ENCODE assay signal across 8 cellular contexts in genomic region chr22:24629069-24629468, GRCh38. TPM values are rescaled to one million over a fixed set of nuclear protein-coding genes. Genes with fewer than 3 reads are reported as not detected.
DNase-seq lines count a peak whose midpoint lies in the region; ATAC-seq and TF ChIP-seq lines count a peak whose summit lies in the region.
"Not testable (repeated sequence)": the region's sequence is repeated elsewhere in the genome, so short reads cannot be mapped to it uniquely, and the experiment has no call there.

No MANE protein-coding gene starts in this region.

- H3K27me3 Mint-ChIP-seq in activated CD8-positive, alpha-beta T cell treated with anti-CD3 and anti-CD28 coated beads for 36 hours: not testable (repeated sequence)

- H3K36me3 Mint-ChIP-seq in activated CD8-positive, alpha-beta T cell treated with anti-CD3 and anti-CD28 coated beads for 36 hours (ENCODE audit: low read depth): not testable (repeated sequence)

- not testable (repeated sequence) for H3K9ac ChIP-seq in OCI-LY3 (ENCODE audit: low read length)

- ATAC-seq in activated CD8-positive, alpha-beta T cell treated with anti-CD3 and anti-CD28 coated beads for 36 hours; right cardiac atrium: not testable (repeated sequence)

- DNase-seq in DMS53 (lab: John Stamatoyannopoulos, UW) (peak; percentile 13), HL-60 (ENCODE audit: low read depth in 1 of 2, low spot score in 1 of 2) (peak in 1 of 2 experiments; percentile 15), dorsolateral prefrontal cortex (peak in 1 of 10 donors; percentile 46), right cardiac atrium (peak in 2 of 3 donors; percentile 36 to 70), posterior vena cava (ENCODE audit: low spot score) (peak; percentile 70)
- DNase-seq in activated CD8-positive, alpha-beta T cell treated with anti-CD3 and anti-CD28 coated beads for 36 hours: peak; percentile 27
- not testable (repeated sequence) for DNase-seq in vagina (ENCODE audit: extremely low spot score in 2 of 2)

- H3K79me2 ChIP-seq in OCI-LY3 (ENCODE audit: low read length): not testable (repeated sequence)

- not testable (repeated sequence) for H3K4me3 Mint-ChIP-seq in activated CD8-positive, alpha-beta T cell treated with anti-CD3 and anti-CD28 coated beads for 36 hours

- H3K27ac Mint-ChIP-seq in activated CD8-positive, alpha-beta T cell treated with anti-CD3 and anti-CD28 coated beads for 36 hours: not testable (repeated sequence)

- not testable (repeated sequence) for H3K36me3 ChIP-seq in OCI-LY3 (replicated peaks; ENCODE audit: low read depth, low read length); vagina

- H3K9me3 Mint-ChIP-seq in activated CD8-positive, alpha-beta T cell treated with anti-CD3 and anti-CD28 coated beads for 36 hours: not testable (repeated sequence)

- H4K20me1 ChIP-seq in OCI-LY3 (ENCODE audit: insufficient read depth, low read length): not testable (repeated sequence)

- not testable (repeated sequence) for H3K4me1 Mint-ChIP-seq in activated CD8-positive, alpha-beta T cell treated with anti-CD3 and anti-CD28 coated beads for 36 hours (ENCODE audit: low read depth)

- 49% methylated on average over 9 of the region's 11 CpGs for WGBS in right cardiac atrium

- H3K27ac ChIP-seq in HL-60 (replicated peaks); OCI-LY3 (ENCODE audit: low read length); dorsolateral prefrontal cortex; right cardiac atrium (ENCODE audit: low read length); vagina: not testable (repeated sequence)

- POLR2A ChIA-PET in activated CD8-positive, alpha-beta T cell treated with anti-CD3 and anti-CD28 coated beads for 36 hours (lab: Charles Lee): not testable (repeated sequence)

- intact Hi-C loops in activated CD8-positive, alpha-beta T cell treated with anti-CD3 and anti-CD28 coated beads for 36 hours (cut with micrococcal nuclease); dorsolateral prefrontal cortex (cut with DNase I); right cardiac atrium (cut with DNase I); posterior vena cava (cut with DNase I); vagina (cut with DNase I): not testable (repeated sequence)

- not testable (repeated sequence) for H3K4me3 ChIP-seq in HL-60 (replicated peaks; ENCODE audit: insufficient read depth, low read length); OCI-LY3 (ENCODE audit: low read length); dorsolateral prefrontal cortex; right cardiac atrium (ENCODE audit: low read length); vagina

- not testable (repeated sequence) for H3K4me1 ChIP-seq in OCI-LY3 (ENCODE audit: low read length); right cardiac atrium (ENCODE audit: control insufficient read depth, insufficient read depth, low read length)
- peaks cover 14% of the 10 kb centered on the region for H3K4me1 ChIP-seq in vagina

- H3K27me3 ChIP-seq in HL-60 (ENCODE audit: insufficient read depth, poor library complexity, severe bottlenecking); OCI-LY3 (ENCODE audit: low read depth, low read length); dorsolateral prefrontal cortex; right cardiac atrium (ENCODE audit: control insufficient read depth, insufficient read depth); vagina: not testable (repeated sequence)

- CTCF ChIA-PET in activated CD8-positive, alpha-beta T cell treated with anti-CD3 and anti-CD28 coated beads for 36 hours (lab: Charles Lee): interaction anchor here (1.0 kb wide), 1 partner anchor 127 kb away, joined by 3 read pairs; no protein-coding TSS in a partner anchor

- not testable (repeated sequence) for H3K4me2 ChIP-seq in OCI-LY3 (ENCODE audit: low read length)

- TF ChIP-seq CTCF in HL-60 (IDR thresholded peaks at IDR 0.05; ENCODE audit: insufficient read depth, low read length): peak; percentile 15
- peak; percentile 12; the same call in 1 of the 2 replicates for TF ChIP-seq CTCF in OCI-LY3 (IDR thresholded peaks at IDR 0.05; ENCODE audit: low read depth, low read length)
- peak; percentile 45 for TF ChIP-seq CTCF in activated CD8-positive, alpha-beta T cell treated with anti-CD3 and anti-CD28 coated beads for 36 hours (IDR thresholded peaks at IDR 0.05)
- TF ChIP-seq CTCF in dorsolateral prefrontal cortex (IDR thresholded peaks at IDR 0.05 in 54 of 56, conservative IDR thresholded peaks at IDR 0.05 in 2 of 56; ENCODE audit: low read depth in 1 of 56, partially characterized antibody in 56 of 56): peak in 45 of 56 donors; percentile 10 to 52 (median 30)
- peak in 2 of 3 experiments; percentile 21 to 45 for TF ChIP-seq CTCF in vagina (IDR thresholded peaks at IDR 0.05)

- H2AFZ ChIP-seq in OCI-LY3 (ENCODE audit: low read depth, low read length): not testable (repeated sequence)

- not testable (repeated sequence) for TF ChIP-seq POLR2A in vagina (IDR thresholded peaks at IDR 0.05)

- H3K9me3 ChIP-seq in OCI-LY3 (ENCODE audit: insufficient read depth, low read length); right cardiac atrium (ENCODE audit: control insufficient read depth, low read length); vagina: not testable (repeated sequence)

RNA-seq across cellular contexts. Expression of gene GGT1, which starts 26.1 kb away (rescaled TPM):
- total RNA-seq in activated CD8-positive, alpha-beta T cell treated with anti-CD3 and anti-CD28 coated beads for 36 hours: 10 to 100 TPM; 15.6 to 17.8 TPM
- total RNA-seq in dorsolateral prefrontal cortex: 10 to 100 TPM in 107 of 120 experiments, 1 to 10 TPM in 13; 6.2 to 29.0 (median 13.6) TPM
- total RNA-seq in right cardiac atrium: 1 to 10 TPM; 4.1 to 7.2 (median 5.9) TPM
- 3.7 TPM for polyA plus RNA-seq in right cardiac atrium
- 1 to 10 TPM; 5.1 to 6.3 TPM for total RNA-seq in posterior vena cava
- 4.9 TPM for total RNA-seq in vagina

RNA-seq across cellular contexts. Expression of gene LRRC75B, which starts 36.2 kb away (rescaled TPM):
- 1 to 10 TPM; 1.2 to 1.5 TPM for total RNA-seq in activated CD8-positive, alpha-beta T cell treated with anti-CD3 and anti-CD28 coated beads for 36 hours
- total RNA-seq in dorsolateral prefrontal cortex (10 to 100 TPM in 111 of 120 experiments, 1 to 10 TPM in 9; 6.4 to 27.7 (median 13.8) TPM), right cardiac atrium (1 to 10 TPM; 5.1 to 7.3 (median 5.9) TPM), posterior vena cava (1 to 10 TPM; 6.6 to 9.3 TPM), vagina (17.9 TPM)
- 6.1 TPM for polyA plus RNA-seq in right cardiac atrium
